In genomic region chr5:95392593-95393182, GRCh38 we compare ENCODE assay signal across 10 cellular contexts. TPM values are rescaled to one million over a fixed set of nuclear protein-coding genes. Genes with fewer than 3 reads are reported as not detected.
DNase-seq lines count a peak whose midpoint lies in the region; ATAC-seq and TF ChIP-seq lines count a peak whose summit lies in the region.
"Had no signal": no experiment of that assay in that cellular context is flagged by ENCODE, and none has a peak within 500 bp of the region (broad histone marks: within the 10 kb centered on the region; RNA-seq: fewer than 3 reads in every experiment).

No MANE protein-coding gene starts in this region.

- H3K9me3 ChIP-seq in mesodermal cell (ENCODE audit: control insufficient read depth, low read length) = no peaks in the 10 kb centered on the region
- H3K9me3 ChIP-seq in effector memory CD4-positive, alpha-beta T cell (ENCODE audit: control insufficient read depth, low read length) = no peaks in the 10 kb centered on the region
- no peaks in the 10 kb centered on the region for H3K9me3 ChIP-seq in aorta (ENCODE audit: control insufficient read depth, low read length)

- H3K36me3 ChIP-seq in mesodermal cell (ENCODE audit: control insufficient read depth, insufficient read depth, low read length) (no peaks in the 10 kb centered on the region), aorta (ENCODE audit: control insufficient read depth in 1 of 2, insufficient read depth in 2 of 2, low read length in 1 of 2) (no peaks in the 10 kb centered on the region)
- H3K36me3 ChIP-seq in effector memory CD4-positive, alpha-beta T cell (ENCODE audit: control insufficient read depth, insufficient read depth, low read length) = no peaks in the 10 kb centered on the region

- no peaks in the 10 kb centered on the region for H3K27me3 ChIP-seq in effector memory CD4-positive, alpha-beta T cell (replicated peaks; ENCODE audit: control insufficient read depth, insufficient read depth, low read length, poor library complexity, severe bottlenecking)
- no peaks in the 10 kb centered on the region for H3K27me3 ChIP-seq in aorta (ENCODE audit: control insufficient read depth in 1 of 2, insufficient read depth in 2 of 2, low read length in 1 of 2)

- intact Hi-C loops in aorta (cut with DNase I) = no loop called here

- no peak overlapping the region for H3K4me3 ChIP-seq in cardiac fibroblast (replicated peaks in 1 of 2; ENCODE audit: low read depth in 2 of 2, low read length in 2 of 2)
- H3K4me3 ChIP-seq in mesodermal cell (ENCODE audit: extremely low read depth, insufficient read depth, low read length, poor library complexity, severe bottlenecking) = no peak overlapping the region
- no peak overlapping the region for H3K4me3 ChIP-seq in effector memory CD4-positive, alpha-beta T cell (ENCODE audit: insufficient read depth, low read depth, low read length, poor library complexity, severe bottlenecking)
- H3K4me3 ChIP-seq in aorta (ENCODE audit: low read length in 2 of 2) = no peak overlapping the region

- H3K4me1 ChIP-seq in mesodermal cell (ENCODE audit: control insufficient read depth, insufficient read depth, low read length, poor library complexity, severe bottlenecking) = peaks cover 13% of the 10 kb centered on the region
- H3K4me1 ChIP-seq in effector memory CD4-positive, alpha-beta T cell (ENCODE audit: control insufficient read depth, insufficient read depth, low read length, poor library complexity, severe bottlenecking) = no peaks in the 10 kb centered on the region
- H3K4me1 ChIP-seq in aorta (ENCODE audit: control insufficient read depth in 1 of 2, insufficient read depth in 2 of 2, low read length in 2 of 2) = no peaks in the 10 kb centered on the region

- DNase-seq in GDM1 (lab: John Stamatoyannopoulos, UW) (peak; percentile 48), NCI-H146 treated with DMSO at 0.1 percent for 48 hours (lab: John Stamatoyannopoulos, UW; ENCODE audit: unreplicated experiment) (peak; percentile 20), cardiac fibroblast (ENCODE audit: low read depth in 2 of 2) (peak; percentile 13 to 50), aorta (no peak)
- DNase-seq in effector memory CD4-positive, alpha-beta T cell = no peak
- DNase-seq: NCI-H524 had no signal

- WGBS in mesodermal cell (ENCODE audit: insufficient coverage in 2 of 2), 2 experiments = 0 to 50% methylated on average over 1 of the region's 1 CpG
- WGBS in aorta, 2 donors = 0% methylated on average over 1 of the region's 1 CpG

- TF ChIP-seq CTCF in cardiac fibroblast (IDR thresholded peaks at IDR 0.05; ENCODE audit: low read depth, low read length) = no peak

- H3K27ac ChIP-seq in mesodermal cell (ENCODE audit: low read depth, low read length, severe bottlenecking) (peak overlapping the region; percentile 86), aorta (ENCODE audit: low read depth in 1 of 2, low read length in 2 of 2) (no peak overlapping the region)
- no peak overlapping the region for H3K27ac ChIP-seq in effector memory CD4-positive, alpha-beta T cell (ENCODE audit: insufficient read depth, low read length, poor library complexity, severe bottlenecking)

- ATAC-seq in HG02938 (IDR thresholded peaks at IDR 0.05; ENCODE audit: unreplicated experiment) = no peak
- no peak for ATAC-seq in HG03108 (IDR thresholded peaks at IDR 0.05; ENCODE audit: unreplicated experiment)
- ATAC-seq in aorta (ENCODE audit: low FRiP score) = no peak

RNA-seq across cellular contexts. Expression of gene FAM81B, which starts 1.5 kb away (rescaled TPM):
- 0.63 TPM for polyA plus RNA-seq in mesodermal cell (2013, experiment 1 of 2)
- not detected for polyA plus RNA-seq in mesodermal cell (2013, experiment 2 of 2)
- total RNA-seq in aorta = not detected
- not detected for polyA plus RNA-seq in aorta
- total RNA-seq: osteoblast had no signal

Comparison
In these comparisons a context has a peak if more than half of its experiments do, and no peak if none do; other contexts are left out.
1. DNase-seq: peak in GDM1 (single experiment), NCI-H146 treated with DMSO at 0.1 percent for 48 hours (single experiment) and cardiac fibroblast (2 of 2); none in effector memory CD4-positive, alpha-beta T cell (0 of 3) and aorta (0 of 2).